In genomic region chr22:31923761-31924160, GRCh38 we compare ENCODE assay signal across 1 cellular context.
TF ChIP-seq lines count a peak whose summit lies in the region.

No MANE protein-coding gene starts in this region.

TF ChIP-seq in HepG2, 621 proteins besides CTCF, POLR2A, EP300 and RAD21 (continued from another document):
- TF ChIP-seq PRDM15 (CRISPR knock-in tag; IDR thresholded peaks at IDR 0.05), result peak; percentile 44; the same call in 1 of the 2 replicates
